ENCODE assay signal across 29 cellular contexts in genomic region chr7:41689815-41690214, GRCh38. TPM values are rescaled to one million over a fixed set of nuclear protein-coding genes. Genes with fewer than 3 reads are reported as not detected.
"Had no signal": no experiment of that assay in that cellular context is flagged by ENCODE, and none has a peak within 500 bp of the region (broad histone marks: within the 10 kb centered on the region; RNA-seq: fewer than 3 reads in every experiment).

No MANE protein-coding gene starts in this region.

- ATAC-seq: gastroesophageal sphincter; heart left ventricle; left cardiac atrium; left lung; naive thymus-derived CD4-positive, alpha-beta T cell; pancreas; right lobe of liver; stimulated activated naive CD8-positive, alpha-beta T cell treated with anti-CD3 and anti-CD28 coated beads, Interleukin-15, amount 100 ng/mL, for 72 hours; upper lobe of right lung had no signal

- H3K9me3 Mint-ChIP-seq: nephron; neural progenitor cell; stimulated activated naive CD8-positive, alpha-beta T cell treated with anti-CD3 and anti-CD28 coated beads, Interleukin-15, amount 100 ng/mL, for 72 hours had no signal

- H3K4me1 Mint-ChIP-seq: naive thymus-derived CD4-positive, alpha-beta T cell; stimulated activated naive CD8-positive, alpha-beta T cell treated with anti-CD3 and anti-CD28 coated beads, Interleukin-15, amount 100 ng/mL, for 72 hours had no signal

- H3K9me3 ChIP-seq: gastroesophageal sphincter, heart left ventricle, left lung, pancreas, right lobe of liver, suprapubic skin, transverse colon, upper lobe of right lung, vagina had no signal

- H3K36me3 Mint-ChIP-seq: naive thymus-derived CD4-positive, alpha-beta T cell; neural progenitor cell had no signal

- H3K27ac ChIP-seq: dorsolateral prefrontal cortex, gastroesophageal sphincter, heart left ventricle, left lung, neural progenitor cell, pancreas, suprapubic skin, transverse colon, upper lobe of right lung, vagina had no signal

- H3K27me3 ChIP-seq: gastroesophageal sphincter, heart left ventricle, neural progenitor cell, pancreas, right lobe of liver, suprapubic skin, upper lobe of right lung, vagina had no signal

- FAIRE-seq: colon, islet of Langerhans, pancreas, small intestine had no signal

- H3K27ac Mint-ChIP-seq: naive thymus-derived CD4-positive, alpha-beta T cell; nephron; neural progenitor cell; stimulated activated naive CD8-positive, alpha-beta T cell treated with anti-CD3 and anti-CD28 coated beads, Interleukin-15, amount 100 ng/mL, for 72 hours had no signal

- H3K36me3 ChIP-seq: left lung, neural progenitor cell, pancreas, right lobe of liver, transverse colon, upper lobe of right lung, vagina had no signal

- H3K4me3 Mint-ChIP-seq: naive thymus-derived CD4-positive, alpha-beta T cell; nephron; neural progenitor cell; stimulated activated naive CD8-positive, alpha-beta T cell treated with anti-CD3 and anti-CD28 coated beads, Interleukin-15, amount 100 ng/mL, for 72 hours had no signal

- H3K4me3 ChIP-seq: dorsolateral prefrontal cortex, gastroesophageal sphincter, heart left ventricle, left lung, neural progenitor cell, pancreas, right lobe of liver, suprapubic skin, transverse colon, upper lobe of right lung, vagina had no signal

- DNase-seq: dorsolateral prefrontal cortex; effector CD4-positive, alpha-beta T cell; foreskin fibroblast; heart left ventricle; hippocampal formation; left cardiac atrium; mesendoderm; midbrain; naive thymus-derived CD4-positive, alpha-beta T cell; nucleus accumbens; pancreas; right lobe of liver; small intestine; stimulated activated CD4-positive, alpha-beta T cell treated with anti-CD3 and anti-CD28 coated beads, Interleukin-12 subunit alpha, Interleukin-12 subunit beta, amount 100 ng/mL, for 4 hours; stimulated activated CD4-positive, alpha-beta T cell treated with anti-CD3 and anti-CD28 coated beads, Interleukin-1b, Interleukin-23, amount 100 ng/mL, for 48 hours; stimulated activated CD4-positive, alpha-beta T cell treated with anti-CD3 and anti-CD28 coated beads, Interleukin-4, amount 100 ng/mL, for 1 hour; stimulated activated CD8-positive, alpha-beta memory T cell treated with anti-CD3 and anti-CD28 coated beads, Interleukin-4, amount 100 ng/mL, for 48 hours; stimulated activated naive CD4-positive, alpha-beta T cell; stimulated activated naive CD8-positive, alpha-beta T cell treated with anti-CD3 and anti-CD28 coated beads, Interleukin-15, amount 100 ng/mL, for 72 hours; transverse colon; upper lobe of right lung had no signal

- H3K4me1 ChIP-seq: neural progenitor cell, pancreas, transverse colon, upper lobe of right lung, vagina had no signal

RNA-seq across cellular contexts. Expression of gene INHBA, which starts 13.1 kb away (rescaled TPM):
- polyA plus RNA-seq: naive thymus-derived CD4-positive, alpha-beta T cell had no signal
